8 cellular contexts compared by ENCODE assay signal in the genomic region with DNA sequence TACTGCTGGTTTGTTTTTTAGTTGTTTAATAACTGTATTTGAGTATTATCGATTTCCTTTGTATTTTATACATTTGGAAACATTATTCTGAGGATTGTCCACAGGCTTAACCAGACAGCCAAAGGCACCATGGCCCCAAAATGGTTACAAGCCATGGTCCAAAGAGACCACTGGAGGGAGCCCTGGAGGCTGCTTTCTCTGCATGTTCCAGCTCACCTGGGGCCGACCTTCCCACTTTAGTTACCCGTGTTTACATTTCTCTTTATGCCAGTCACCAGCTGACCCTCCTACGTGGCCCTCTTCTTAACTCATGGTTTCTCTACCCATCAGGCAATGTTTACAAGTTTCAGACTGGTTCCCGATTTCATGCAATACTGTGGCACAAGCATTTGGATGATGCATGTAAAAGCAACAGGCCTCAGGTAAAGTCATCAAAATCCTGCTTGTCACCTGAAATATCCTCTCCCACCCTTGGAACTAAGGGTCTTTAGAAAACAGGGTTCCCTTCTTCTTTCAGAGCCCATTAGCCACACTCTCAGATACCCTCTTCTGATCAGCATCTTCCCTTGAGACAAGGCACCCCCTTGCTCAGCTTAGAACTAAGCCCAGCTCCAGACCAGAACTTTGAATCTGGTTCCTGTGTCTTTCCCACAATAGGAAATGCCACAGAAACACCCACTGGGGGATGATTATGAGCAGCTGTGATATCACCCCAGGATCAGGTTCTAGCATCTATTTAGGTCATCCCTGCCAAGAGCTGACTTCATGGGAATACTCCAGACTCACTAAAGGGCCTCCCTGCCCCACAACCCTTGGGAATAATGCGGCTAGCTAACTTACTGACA. TPM values are rescaled to one million over a fixed set of nuclear protein-coding genes. Genes with fewer than 3 reads are reported as not detected.
DNase-seq lines count a peak whose midpoint lies in the region; ATAC-seq and TF ChIP-seq lines count a peak whose summit lies in the region.

No MANE protein-coding gene starts in this region.

- POLR2A ChIA-PET in OCI-LY7 (lab: Charles Lee) = interaction anchor here (0.5 to 1.5 kb wide), 4 partner anchors 10 to 396 kb away, joined by 3 to 8 read pairs (median 4); no protein-coding TSS in a partner anchor

- BruUV-seq in OCI-LY7 (replicated peaks; lab: Mats Ljungman, UMichigan) = no TSS peak

- H3K4me1 Mint-ChIP-seq in activated T-cell treated with anti-CD3 and anti-CD28 coated beads, Interleukin-2, amount 50 U/mL, for 72 hours (ENCODE audit: low read depth) = peaks cover 7% of the 10 kb centered on the region

- H3K4me3 ChIP-seq in HL-60 (replicated peaks; ENCODE audit: insufficient read depth, low read length) (no peak overlapping the region), OCI-LY7 (ENCODE audit: low read depth, low read length, poor library complexity, severe bottlenecking) (no peak overlapping the region), fibroblast of the aortic adventitia (ENCODE audit: low read depth, low read length) (no peak overlapping the region)

- no peaks in the 10 kb centered on the region for H3K36me3 Mint-ChIP-seq in activated T-cell treated with anti-CD3 and anti-CD28 coated beads, Interleukin-2, amount 50 U/mL, for 72 hours (ENCODE audit: insufficient read depth in 2 of 2)

- H3K27ac Mint-ChIP-seq in activated T-cell treated with anti-CD3 and anti-CD28 coated beads, Interleukin-2, amount 50 U/mL, for 72 hours = no peak overlapping the region

- H3K4me1 ChIP-seq in OCI-LY7 (ENCODE audit: insufficient read depth, low read length, poor library complexity, severe bottlenecking) = no peaks in the 10 kb centered on the region

- intact Hi-C loops in OCI-LY7 (cut with micrococcal nuclease; ENCODE audit: unreplicated experiment) = loop anchor here (1.0 to 2.0 kb wide), 3 partner anchors 132 to 210 kb away; a partner anchor contains a TSS

- H3K4me2 ChIP-seq in OCI-LY7 (ENCODE audit: low read length) = no peak overlapping the region

- peaks cover 20% of the 10 kb centered on the region for H3K27me3 Mint-ChIP-seq in activated T-cell treated with anti-CD3 and anti-CD28 coated beads, Interleukin-2, amount 50 U/mL, for 72 hours (ENCODE audit: low read depth)

- H3K4me3 Mint-ChIP-seq in activated T-cell treated with anti-CD3 and anti-CD28 coated beads, Interleukin-2, amount 50 U/mL, for 72 hours = no peak overlapping the region

- DNase-seq in COLO668 (lab: John Stamatoyannopoulos, UW; ENCODE audit: unreplicated experiment) (peak; percentile 77), HL-60 (ENCODE audit: low read depth in 1 of 2, low spot score in 1 of 2) (peak in 1 of 2 experiments; percentile 44), OCI-LY7 (ENCODE audit: low spot score) (peak; percentile 79), fibroblast of the aortic adventitia (ENCODE audit: low read depth) (peak; percentile 58), pons (ENCODE audit: low spot score) (peak; percentile 47)
- peak; percentile 69 to 72 for DNase-seq in activated T-cell treated with anti-CD3 and anti-CD28 coated beads, Interleukin-2, amount 50 U/mL, for 72 hours

- TF ChIP-seq CTCF in HL-60 (IDR thresholded peaks at IDR 0.05; ENCODE audit: insufficient read depth, low read length) (peak; percentile 82), OCI-LY7 (conservative IDR thresholded peaks at IDR 0.05; ENCODE audit: low read length) (peak; percentile 96), fibroblast of the aortic adventitia (IDR thresholded peaks at IDR 0.05; ENCODE audit: insufficient read depth, low read length) (peak; percentile 78)

- H3K9me3 ChIP-seq in OCI-LY7 (ENCODE audit: low read length) = no peaks in the 10 kb centered on the region

- no peaks in the 10 kb centered on the region for H4K20me1 ChIP-seq in OCI-LY7 (ENCODE audit: insufficient read depth, low read length)

- CTCF ChIA-PET in OCI-LY7 (lab: Charles Lee; ENCODE audit: unreplicated experiment) = no interaction called here

- H3K9me3 Mint-ChIP-seq in activated T-cell treated with anti-CD3 and anti-CD28 coated beads, Interleukin-2, amount 50 U/mL, for 72 hours = no peaks in the 10 kb centered on the region

- H3K27ac ChIP-seq in HL-60 (replicated peaks) (no peak overlapping the region), OCI-LY7 (ENCODE audit: low read depth, low read length, poor library complexity, severe bottlenecking) (no peak overlapping the region)

- H2AFZ ChIP-seq in OCI-LY7 (ENCODE audit: low read length) = no peak overlapping the region

- H3K79me2 ChIP-seq in OCI-LY7 (ENCODE audit: insufficient read depth, low read depth, low read length) = no peaks in the 10 kb centered on the region

- no peaks in the 10 kb centered on the region for H3K9me2 ChIP-seq in OCI-LY7 (ENCODE audit: insufficient read depth, low read length)

- peak; percentile 63 to 78 for ATAC-seq in activated T-cell treated with anti-CD3 and anti-CD28 coated beads, Interleukin-2, amount 50 U/mL, for 72 hours (replicated peaks in 1 of 2)
- no peak for ATAC-seq in HG03460 (IDR thresholded peaks at IDR 0.05; ENCODE audit: unreplicated experiment)
- no peak for ATAC-seq in HG03342 (IDR thresholded peaks at IDR 0.05; ENCODE audit: unreplicated experiment)

- H3K27me3 ChIP-seq in HL-60 (ENCODE audit: insufficient read depth, poor library complexity, severe bottlenecking) = no peaks in the 10 kb centered on the region

- no peaks in the 10 kb centered on the region for H3K36me3 ChIP-seq in OCI-LY7 (ENCODE audit: insufficient read depth, low read length)

RNA-seq across cellular contexts. Expression of a gene that starts 49.9 kb away (rescaled TPM):
- 17.2 and 21.1 TPM in 2 replicates for total RNA-seq in OCI-LY7 (2014; rRNA removed; shearing (Covaris generic))
- 16.1 and 23.2 TPM in 2 replicates for total RNA-seq in OCI-LY7 (2022)
- 1 to 10 TPM; 2.2 to 4.7 TPM for total RNA-seq in activated T-cell treated with anti-CD3 and anti-CD28 coated beads, Interleukin-2, amount 50 U/mL, for 72 hours
- 1.1 and 2.5 TPM in 2 replicates for total RNA-seq in fibroblast of the aortic adventitia (ENCODE audit: low replicate concordance)

Comparison
In these comparisons a context has a peak if more than half of its experiments do, and no peak if none do; other contexts are left out.
1. ATAC-seq: peak in activated T-cell treated with anti-CD3 and anti-CD28 coated beads, Interleukin-2, amount 50 U/mL, for 72 hours (2 of 2); none in HG03460 (single experiment) and HG03342 (single experiment).
2. Peak in every context shown above with its lines, with median percentiles within 50 percentile points of each other: CTCF ChIP-seq.